In the genomic region with DNA sequence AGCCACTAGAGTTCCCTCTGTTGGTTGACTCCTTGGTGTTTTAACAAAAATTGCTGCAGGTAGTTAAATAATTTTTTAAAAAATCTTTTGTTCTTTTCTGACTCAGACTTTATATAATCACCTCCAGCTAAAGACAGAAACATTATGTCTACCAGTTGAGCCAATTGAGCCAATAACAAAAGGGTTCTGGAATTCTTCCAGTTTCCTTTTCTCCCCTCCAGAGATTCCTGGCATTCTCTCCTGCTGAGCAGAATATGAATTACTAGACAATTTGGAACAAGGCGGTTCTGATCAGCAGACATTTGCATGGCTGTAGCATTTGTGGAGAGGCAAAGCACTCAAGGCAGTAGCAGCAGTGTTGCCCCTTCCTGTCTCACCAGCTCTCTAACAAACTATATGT, we compare ENCODE assay signal across 28 cellular contexts.
DNase-seq lines count a peak whose midpoint lies in the region; ATAC-seq, FAIRE-seq and TF ChIP-seq lines count a peak whose summit lies in the region.
"Had no signal": no experiment of that assay in that cellular context is flagged by ENCODE, and none has a peak within 500 bp of the region (broad histone marks: within the 10 kb centered on the region; RNA-seq: fewer than 3 reads in every experiment).

No MANE protein-coding gene starts in this region.

- no peak overlapping the region for H3K4me3 ChIP-seq in bronchial epithelial cell (ENCODE audit: low read depth, low read length)
- H3K4me3 ChIP-seq: body of pancreas, GM12878, right lobe of liver, upper lobe of left lung had no signal

- no peak for TF ChIP-seq CTCF in bronchial epithelial cell (IDR thresholded peaks at IDR 0.05; ENCODE audit: insufficient read depth, low read length, severe bottlenecking)

- TF ChIP-seq POLR2A in H54 (IDR thresholded peaks at IDR 0.05; ENCODE audit: low read depth, low read length): no peak

- no peaks in the 10 kb centered on the region for H3K27me3 ChIP-seq in bronchial epithelial cell (ENCODE audit: control insufficient read depth, insufficient read depth, low read length)
- H3K27me3 ChIP-seq: body of pancreas, right lobe of liver, upper lobe of left lung had no signal

- no peaks in the 10 kb centered on the region for H3K36me3 ChIP-seq in bronchial epithelial cell (ENCODE audit: control insufficient read depth, insufficient read depth, low read length)
- H3K36me3 ChIP-seq: right lobe of liver, upper lobe of left lung had no signal

- no peaks in the 10 kb centered on the region for H3K27me3 Mint-ChIP-seq in stimulated activated naive CD8-positive, alpha-beta T cell treated with anti-CD3 and anti-CD28 coated beads, Interleukin-15, amount 100 ng/mL, for 72 hours
- H3K27me3 Mint-ChIP-seq: activated CD4-positive, alpha-beta T cell treated with anti-CD3 and anti-CD28 coated beads, Interleukin-2, amount 10 ng/mL, durations not matched to agents 7 days and 5 days; activated naive CD8-positive, alpha-beta T cell treated with anti-CD3 and anti-CD28 coated beads, Interleukin-2, amount 50 U/mL, for 24 hours; memory B cell had no signal

- H3K27ac Mint-ChIP-seq in stimulated activated naive CD8-positive, alpha-beta T cell treated with anti-CD3 and anti-CD28 coated beads, Interleukin-15, amount 100 ng/mL, for 72 hours: no peak overlapping the region
- H3K27ac Mint-ChIP-seq: activated CD4-positive, alpha-beta T cell treated with anti-CD3 and anti-CD28 coated beads, Interleukin-2, amount 10 ng/mL, durations not matched to agents 7 days and 5 days; activated naive CD8-positive, alpha-beta T cell treated with anti-CD3 and anti-CD28 coated beads, Interleukin-2, amount 50 U/mL, for 24 hours; memory B cell had no signal

- no peaks in the 10 kb centered on the region for H3K9me3 Mint-ChIP-seq in stimulated activated naive CD8-positive, alpha-beta T cell treated with anti-CD3 and anti-CD28 coated beads, Interleukin-15, amount 100 ng/mL, for 72 hours
- H3K9me3 Mint-ChIP-seq: activated naive CD8-positive, alpha-beta T cell treated with anti-CD3 and anti-CD28 coated beads, Interleukin-2, amount 50 U/mL, for 24 hours; activated T-cell treated with anti-CD3 and anti-CD28 coated beads, Interleukin-2, amount 50 U/mL, for 4 hours; memory B cell had no signal

- DNase-seq in COR-L47 (lab: John Stamatoyannopoulos, UW) (peak; percentile 50), HT1080 (ENCODE audit: low read depth) (peak; percentile 21), bronchial epithelial cell (ENCODE audit: low read depth) (peak; percentile 63), kidney tubule cell (ENCODE audit: low spot score) (peak; percentile 80), H54 (ENCODE audit: insufficient read length, low spot score) (no peak), activated T-cell treated with anti-CD3 and anti-CD28 coated beads for 4 hours (no peak)
- no peak for DNase-seq in stimulated activated naive CD8-positive, alpha-beta T cell treated with anti-CD3 and anti-CD28 coated beads, Interleukin-15, amount 100 ng/mL, for 72 hours
- DNase-seq: activated CD4-positive, alpha-beta T cell treated with anti-CD3 and anti-CD28 coated beads, Interleukin-2, amount 10 ng/mL, durations not matched to agents 7 days and 5 days; activated naive CD8-positive, alpha-beta T cell treated with anti-CD3 and anti-CD28 coated beads, Interleukin-2, amount 50 U/mL, for 24 hours; activated T-cell treated with anti-CD3 and anti-CD28 coated beads, Interleukin-2, amount 50 U/mL, for 4 hours; body of pancreas; C1 segment of cervical spinal cord; DND-41; left colon; NCI-H2081 treated with DMSO at 0.1 percent for 48 hours; PC-3; posterior cingulate gyrus; right lobe of liver; SHP77 treated with DMSO at 0.1 percent for 48 hours; stimulated activated CD4-positive, alpha-beta T cell treated with anti-CD3 and anti-CD28 coated beads, Interleukin-12 subunit alpha, Interleukin-12 subunit beta, amount 100 ng/mL, for 4 hours; stimulated activated CD4-positive, alpha-beta T cell treated with anti-CD3 and anti-CD28 coated beads, Interleukin-4, amount 100 ng/mL, for 1 hour; T-helper 9 cell; upper lobe of left lung had no signal

- H3K4me1 Mint-ChIP-seq in stimulated activated naive CD8-positive, alpha-beta T cell treated with anti-CD3 and anti-CD28 coated beads, Interleukin-15, amount 100 ng/mL, for 72 hours: no peaks in the 10 kb centered on the region
- H3K4me1 Mint-ChIP-seq: activated CD4-positive, alpha-beta T cell treated with anti-CD3 and anti-CD28 coated beads, Interleukin-2, amount 10 ng/mL, durations not matched to agents 7 days and 5 days; activated naive CD8-positive, alpha-beta T cell treated with anti-CD3 and anti-CD28 coated beads, Interleukin-2, amount 50 U/mL, for 24 hours; memory B cell; neural crest cell had no signal

- FAIRE-seq in bronchial epithelial cell (lab: Jason Lieb, UNC) (no peak), H54 (lab: Jason Lieb, UNC) (no peak)
- FAIRE-seq: endothelial cell of umbilical vein, GM12878 had no signal

- no peak overlapping the region for H3K4me3 Mint-ChIP-seq in stimulated activated naive CD8-positive, alpha-beta T cell treated with anti-CD3 and anti-CD28 coated beads, Interleukin-15, amount 100 ng/mL, for 72 hours
- H3K4me3 Mint-ChIP-seq: activated CD4-positive, alpha-beta T cell treated with anti-CD3 and anti-CD28 coated beads, Interleukin-2, amount 10 ng/mL, durations not matched to agents 7 days and 5 days; activated naive CD8-positive, alpha-beta T cell treated with anti-CD3 and anti-CD28 coated beads, Interleukin-2, amount 50 U/mL, for 24 hours; activated T-cell treated with anti-CD3 and anti-CD28 coated beads, Interleukin-2, amount 50 U/mL, for 4 hours; memory B cell; neural crest cell had no signal

- ATAC-seq in stimulated activated naive CD8-positive, alpha-beta T cell treated with anti-CD3 and anti-CD28 coated beads, Interleukin-15, amount 100 ng/mL, for 72 hours: no peak
- no peak for ATAC-seq in GM21737 (IDR thresholded peaks at IDR 0.05; ENCODE audit: unreplicated experiment)
- ATAC-seq: activated naive CD8-positive, alpha-beta T cell treated with anti-CD3 and anti-CD28 coated beads, Interleukin-2, amount 50 U/mL, for 24 hours; activated T-cell treated with anti-CD3 and anti-CD28 coated beads, Interleukin-2, amount 50 U/mL, for 4 hours; body of pancreas; GM12878; left colon; PC-3; right lobe of liver had no signal

Comparison
In these comparisons a context has a peak if more than half of its experiments do, and no peak if none do; other contexts are left out.
1. DNase-seq: peak in COR-L47 (single experiment), HT1080 (single experiment), bronchial epithelial cell (single experiment) and kidney tubule cell (single experiment); none in stimulated activated naive CD8-positive, alpha-beta T cell treated with anti-CD3 and anti-CD28 coated beads, Interleukin-15, amount 100 ng/mL, for 72 hours (0 of 2), H54 (single experiment) and activated T-cell treated with anti-CD3 and anti-CD28 coated beads for 4 hours (single experiment).